23 cellular contexts compared by ENCODE assay signal in genomic region chr7:24721378-24722030, GRCh38. TPM values are rescaled to one million over a fixed set of nuclear protein-coding genes. Genes with fewer than 3 reads are reported as not detected.
DNase-seq lines count a peak whose midpoint lies in the region; ATAC-seq and TF ChIP-seq lines count a peak whose summit lies in the region.
"Had no signal": no experiment of that assay in that cellular context is flagged by ENCODE, and none has a peak within 500 bp of the region (broad histone marks: within the 10 kb centered on the region; RNA-seq: fewer than 3 reads in every experiment).

No MANE protein-coding gene starts in this region.

- H2AFZ ChIP-seq in HCT116 (ENCODE audit: low read depth, low read length, poor library complexity, severe bottlenecking) (no peak overlapping the region), SU-DHL-6 (ENCODE audit: low read depth, low read length, severe bottlenecking) (no peak overlapping the region)

- no peak overlapping the region for H3K9ac ChIP-seq in HCT116 (ENCODE audit: low read length)
- no peak overlapping the region for H3K9ac ChIP-seq in SU-DHL-6 (ENCODE audit: low read length)
- H3K9ac ChIP-seq: KMS-11 had no signal

- peak; percentile 22 for DNase-seq in A673 (ENCODE audit: low spot score)
- DNase-seq in HCT116 (ENCODE audit: low read depth, low spot score): no peak
- no peak for DNase-seq in memory B cell (ENCODE audit: low spot score in 2 of 2)
- no peak for DNase-seq in DMS 273 (lab: John Stamatoyannopoulos, UW; ENCODE audit: unreplicated experiment)
- no peak for DNase-seq in NCI-H2227 treated with DMSO at 0.1 percent for 48 hours (lab: John Stamatoyannopoulos, UW)
- no peak for DNase-seq in effector CD8-positive, alpha-beta T cell (lab: John Stamatoyannopoulos, UW)
- DNase-seq in GDM1 (lab: John Stamatoyannopoulos, UW): no peak
- DNase-seq: activated CD4-positive, alpha-beta T cell treated with anti-CD3 and anti-CD28 coated beads, Interleukin-2, amount 50 U/mL, for 1 hour; activated naive CD8-positive, alpha-beta T cell treated with anti-CD3 and anti-CD28 coated beads for 36 hours; activated T-cell treated with anti-CD3 and anti-CD28 coated beads, Interleukin-2, amount 50 U/mL, for 48 hours; BE2C; DMS79; dorsolateral prefrontal cortex; esophagus squamous epithelium; immature natural killer cell; midbrain; NCI-H446; sigmoid colon had no signal

- RAD21 ChIA-PET in HCT116 (lab: Charles Lee; ENCODE audit: low non-redundant PET in 1 of 2, low total read pairs in 2 of 2, uncharacterized antibody in 2 of 2, unreplicated experiment in 2 of 2): interaction anchor here in 1 of 2 experiments (1.2 kb wide), 1 partner anchor 373 kb away, joined by 3 read pairs; no protein-coding TSS in a partner anchor

- H3K36me3 ChIP-seq in A673 (ENCODE audit: insufficient read depth, low read length, poor library complexity, severe bottlenecking) (no peaks in the 10 kb centered on the region), HCT116 (ENCODE audit: control insufficient read depth in 1 of 2, insufficient read depth in 2 of 2, low read length in 2 of 2) (no peaks in the 10 kb centered on the region), SU-DHL-6 (ENCODE audit: low read length) (no peaks in the 10 kb centered on the region)
- H3K36me3 ChIP-seq: BE2C, esophagus squamous epithelium, neutrophil, sigmoid colon had no signal

- H3F3A ChIP-seq in SU-DHL-6 (ENCODE audit: insufficient read depth): peaks cover 20% of the 10 kb centered on the region

- H3K9me3 Mint-ChIP-seq in memory B cell: no peaks in the 10 kb centered on the region
- H3K9me3 Mint-ChIP-seq: activated naive CD8-positive, alpha-beta T cell treated with anti-CD3 and anti-CD28 coated beads for 36 hours; immature natural killer cell had no signal

- ATAC-seq in HCT116 (peak; percentile 72), memory B cell (ENCODE audit: low read depth) (no peak)

- POLR2A ChIA-PET in A673 (lab: Charles Lee; ENCODE audit: low non-redundant PET): no interaction called here
- POLR2A ChIA-PET in HCT116 (lab: Charles Lee): no interaction called here

- no peak for TF ChIP-seq RAD21 in HCT116 (IDR thresholded peaks at IDR 0.05; ENCODE audit: low read depth)

- H3K9me2 ChIP-seq in HCT116 (ENCODE audit: insufficient read depth) (no peaks in the 10 kb centered on the region), SU-DHL-6 (replicated peaks; ENCODE audit: insufficient read depth, low read length) (no peaks in the 10 kb centered on the region)

- H3K27ac ChIP-seq in A673 (ENCODE audit: low read depth, low read length, poor library complexity, severe bottlenecking): no peak overlapping the region
- H3K27ac ChIP-seq in HCT116 (ENCODE audit: low read depth, low read length): no peak overlapping the region
- H3K27ac ChIP-seq in SU-DHL-6 (ENCODE audit: low read depth, low read length): no peak overlapping the region
- H3K27ac ChIP-seq: dorsolateral prefrontal cortex, esophagus squamous epithelium, HL-60, KMS-11, neutrophil, sigmoid colon had no signal

- no TSS peak for BruUV-seq in A673 (replicated peaks; lab: Mats Ljungman, UMichigan)
- BruUV-seq in HCT116 (replicated peaks; lab: Mats Ljungman, UMichigan): no TSS peak

- H3K27ac Mint-ChIP-seq in memory B cell: no peak overlapping the region
- H3K27ac Mint-ChIP-seq: activated naive CD8-positive, alpha-beta T cell treated with anti-CD3 and anti-CD28 coated beads for 36 hours; immature natural killer cell had no signal

- H3K4me3 ChIP-seq in A673 (ENCODE audit: low read depth, low read length, poor library complexity, severe bottlenecking): no peak overlapping the region
- no peak overlapping the region for H3K4me3 ChIP-seq in HCT116 (replicated peaks in 1 of 2; ENCODE audit: low read depth in 1 of 2, low read length in 2 of 2)
- no peak overlapping the region for H3K4me3 ChIP-seq in SU-DHL-6 (ENCODE audit: insufficient read depth, low read length, poor library complexity, severe bottlenecking)
- H3K4me3 ChIP-seq: esophagus squamous epithelium, sigmoid colon had no signal

- H3K36me3 Mint-ChIP-seq in memory B cell: no peaks in the 10 kb centered on the region
- H3K36me3 Mint-ChIP-seq: immature natural killer cell had no signal

- peak overlapping the region; percentile 44 for H3K4me2 ChIP-seq in HCT116 (ENCODE audit: low read length)
- H3K4me2 ChIP-seq in SU-DHL-6 (ENCODE audit: low read depth, low read length, poor library complexity, severe bottlenecking): peak overlapping the region; percentile 13
- H3K4me2 ChIP-seq: KMS-11 had no signal

- CTCF ChIA-PET in A673 (lab: Charles Lee): interaction anchor here (0.6 kb wide), 1 partner anchor 139 kb away, joined by 7 read pairs; no protein-coding TSS in a partner anchor
- CTCF ChIA-PET in HCT116 (lab: Charles Lee): interaction anchor here (1.0 to 1.6 kb wide), 2 partner anchors 13 to 376 kb away, joined by 3 read pairs; no protein-coding TSS in a partner anchor

- peak overlapping the region; percentile 22 for H3K4me3 Mint-ChIP-seq in memory B cell
- H3K4me3 Mint-ChIP-seq: activated naive CD8-positive, alpha-beta T cell treated with anti-CD3 and anti-CD28 coated beads for 36 hours; brain; immature natural killer cell had no signal

- TF ChIP-seq CTCF in A673 (conservative IDR thresholded peaks at IDR 0.05; ENCODE audit: low read depth, low read length): no peak
- TF ChIP-seq CTCF in HCT116 (IDR thresholded peaks at IDR 0.05 in 2 of 3, conservative IDR thresholded peaks at IDR 0.05 in 1 of 3; ENCODE audit: borderline replicate concordance in 1 of 3, insufficient read depth in 1 of 3, low read depth in 2 of 3, low read length in 2 of 3): no peak
- no peak for TF ChIP-seq CTCF in SU-DHL-6 (IDR thresholded peaks at IDR 0.05; ENCODE audit: insufficient read depth, low read length, poor library complexity, severe bottlenecking)

- no peak for TF ChIP-seq POLR2A in HCT116 (IDR thresholded peaks at IDR 0.05; ENCODE audit: borderline replicate concordance, extremely low read depth, insufficient read depth, insufficient read length)

- H3K27me3 ChIP-seq in A673 (replicated peaks; ENCODE audit: insufficient read depth, low read depth, low read length, poor library complexity) (no peaks in the 10 kb centered on the region), HCT116 (ENCODE audit: insufficient read depth, low read length) (no peaks in the 10 kb centered on the region), SU-DHL-6 (ENCODE audit: low read length) (no peaks in the 10 kb centered on the region)
- H3K27me3 ChIP-seq: BE2C, esophagus squamous epithelium, neutrophil, sigmoid colon had no signal

- H3K4me1 Mint-ChIP-seq in memory B cell: peaks cover 27% of the 10 kb centered on the region
- H3K4me1 Mint-ChIP-seq: activated naive CD8-positive, alpha-beta T cell treated with anti-CD3 and anti-CD28 coated beads for 36 hours; immature natural killer cell had no signal

- H3K79me2 ChIP-seq in HCT116 (ENCODE audit: insufficient read depth, low read length) (no peaks in the 10 kb centered on the region), SU-DHL-6 (ENCODE audit: insufficient read depth, low read length) (no peaks in the 10 kb centered on the region)

- intact Hi-C loops in A673 (cut with micrococcal nuclease; ENCODE audit: unreplicated experiment) (loop anchor here (5.0 to 10.0 kb wide), 2 partner anchors 329 to 857 kb away; no protein-coding TSS in a partner anchor), HCT116 (cut with micrococcal nuclease) (loop anchor here (2.0 to 10.0 kb wide), 3 partner anchors 319 to 859 kb away; no protein-coding TSS in a partner anchor)

- H4K20me1 ChIP-seq in HCT116 (ENCODE audit: insufficient read depth) (no peaks in the 10 kb centered on the region), SU-DHL-6 (ENCODE audit: low read depth, low read length) (no peaks in the 10 kb centered on the region)

- H3K9me3 ChIP-seq in A673 (ENCODE audit: low read depth, low read length, poor library complexity, severe bottlenecking) (no peaks in the 10 kb centered on the region), HCT116 (ENCODE audit: control insufficient read depth in 1 of 2, insufficient read depth in 1 of 2, low read depth in 1 of 2, low read length in 2 of 2) (no peaks in the 10 kb centered on the region), SU-DHL-6 (ENCODE audit: insufficient read depth, low read length) (no peaks in the 10 kb centered on the region)
- H3K9me3 ChIP-seq: BE2C, esophagus squamous epithelium, neutrophil, sigmoid colon had no signal

- H3K4me1 ChIP-seq in A673 (ENCODE audit: insufficient read depth, low read length, poor library complexity, severe bottlenecking): no peaks in the 10 kb centered on the region
- peaks cover 10 to 12% of the 10 kb centered on the region in 2 experiments for H3K4me1 ChIP-seq in HCT116 (ENCODE audit: control insufficient read depth in 1 of 2, insufficient read depth in 2 of 2, low read length in 2 of 2)
- H3K4me1 ChIP-seq: esophagus squamous epithelium, sigmoid colon had no signal

- peaks cover 7% of the 10 kb centered on the region for H3K27me3 Mint-ChIP-seq in memory B cell
- H3K27me3 Mint-ChIP-seq: brain had no signal

TF ChIP-seq in HCT116, 20 proteins besides CTCF, POLR2A, EP300 and RAD21:
- TF ChIP-seq MAX (IDR thresholded peaks at IDR 0.05) (0 out of 2 replicates have a peak, but pooled peaks have one; percentile 22), SRF (IDR thresholded peaks at IDR 0.05; ENCODE audit: low read depth) (no peak), EZH2 (IDR thresholded peaks at IDR 0.05) (no peak)

RNA-seq across cellular contexts. Expression of gene GSDME, which starts 35.8 kb away (rescaled TPM):
- total RNA-seq in A673 (2021) (0.77 and 3.0 TPM in 2 replicates), HCT116 (2021; ENCODE audit: unreplicated experiment) (7.6 TPM)
- 8.5 and 9.3 TPM in 2 replicates for polyA plus RNA-seq in HCT116 (2012)
